ENCODE assay signal across 30 cellular contexts in the genomic region with DNA sequence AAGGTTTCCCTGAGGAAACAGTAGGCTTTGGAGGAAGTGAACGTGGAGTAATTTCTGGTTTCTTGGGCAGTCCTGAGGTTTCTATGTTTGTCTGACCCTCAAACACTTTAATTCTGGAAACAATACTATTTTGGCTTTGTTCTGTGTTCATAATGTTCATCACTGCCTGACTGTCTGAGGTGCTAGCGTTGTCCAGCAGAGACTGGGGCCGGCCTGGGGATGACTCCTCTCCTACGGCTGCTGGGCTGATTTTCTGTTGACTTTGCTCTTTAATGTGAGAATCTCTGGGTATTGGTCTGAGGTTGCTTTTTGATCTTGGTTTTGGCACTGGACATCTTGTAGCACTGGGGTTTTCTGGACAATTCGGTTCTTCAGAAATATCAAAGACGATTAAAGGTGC.
DNase-seq lines count a peak whose midpoint lies in the region; ATAC-seq and TF ChIP-seq lines count a peak whose summit lies in the region.
"Had no signal": no experiment of that assay in that cellular context is flagged by ENCODE, and none has a peak within 500 bp of the region (broad histone marks: within the 10 kb centered on the region; RNA-seq: fewer than 3 reads in every experiment).

No MANE protein-coding gene starts in this region.

- H4K91ac ChIP-seq in IMR-90 (ENCODE audit: insufficient read depth, low read depth, low read length): no peak overlapping the region

- intact Hi-C loops in IMR-90 (cut with micrococcal nuclease): loop anchor here (10.0 kb wide), 1 partner anchor 150 kb away; a partner anchor contains a TSS
- intact Hi-C loops in MCF 10A (cut with micrococcal nuclease): no loop called here

- H3K9me3 ChIP-seq in IMR-90 (ENCODE audit: control insufficient read depth, insufficient read depth, low read length) (no peaks in the 10 kb centered on the region), hepatocyte (ENCODE audit: low read depth) (no peaks in the 10 kb centered on the region), subcutaneous abdominal adipose tissue (ENCODE audit: control insufficient read depth in 5 of 5, low read length in 5 of 5) (no peaks in the 10 kb centered on the region), MM.1S (replicated peaks; ENCODE audit: insufficient read depth, low read length) (no peaks in the 10 kb centered on the region), BE2C (no peaks in the 10 kb centered on the region)
- H3K9me3 ChIP-seq: adrenal gland, pancreas, thoracic aorta had no signal

- H4K8ac ChIP-seq in IMR-90 (ENCODE audit: low read depth in 2 of 2, low read length in 2 of 2): no peak overlapping the region

- no peak for TF ChIP-seq RAD21 in IMR-90 (IDR thresholded peaks at IDR 0.05; ENCODE audit: low read length)

- H3K79me2 ChIP-seq in hepatocyte: no peaks in the 10 kb centered on the region
- no peaks in the 10 kb centered on the region for H3K79me2 ChIP-seq in MM.1S (ENCODE audit: low read length)

- H3K27ac ChIP-seq in IMR-90 (ENCODE audit: insufficient read depth, low read length) (no peak overlapping the region), hepatocyte (peak overlapping the region; percentile 26), subcutaneous abdominal adipose tissue (ENCODE audit: low read depth, low read length) (peak overlapping the region; percentile 34), MM.1S (ENCODE audit: low read length) (no peak overlapping the region)
- H3K27ac ChIP-seq: brain microvascular endothelial cell, foreskin keratinocyte, pancreas, thoracic aorta had no signal

- no peak for TF ChIP-seq CTCF in IMR-90 (conservative IDR thresholded peaks at IDR 0.05; ENCODE audit: low read depth, low read length)
- TF ChIP-seq CTCF in MCF 10A (IDR thresholded peaks at IDR 0.05; ENCODE audit: unreplicated experiment): no peak
- TF ChIP-seq CTCF in hepatocyte (IDR thresholded peaks at IDR 0.05; ENCODE audit: poor library complexity): no peak
- TF ChIP-seq CTCF in MM.1S (IDR thresholded peaks at IDR 0.05; ENCODE audit: low read length): no peak
- no peak for TF ChIP-seq CTCF in BE2C (IDR thresholded peaks at IDR 0.05; ENCODE audit: low read depth, low read length)

- H3K27me3 ChIP-seq in IMR-90 (ENCODE audit: control insufficient read depth, insufficient read depth, low read length): no peaks in the 10 kb centered on the region
- no peaks in the 10 kb centered on the region for H3K27me3 ChIP-seq in hepatocyte
- no peaks in the 10 kb centered on the region for H3K27me3 ChIP-seq in subcutaneous abdominal adipose tissue (ENCODE audit: control insufficient read depth in 5 of 5, insufficient read depth in 4 of 5, low read length in 5 of 5)
- no peaks in the 10 kb centered on the region for H3K27me3 ChIP-seq in MM.1S (replicated peaks; ENCODE audit: insufficient read depth, low read length)
- no peaks in the 10 kb centered on the region for H3K27me3 ChIP-seq in BE2C
- H3K27me3 ChIP-seq: adrenal gland, brain microvascular endothelial cell, foreskin keratinocyte, pancreas had no signal

- H3F3A ChIP-seq in MM.1S (ENCODE audit: insufficient read depth, low read length): no peaks in the 10 kb centered on the region

- H2BK20ac ChIP-seq in IMR-90 (ENCODE audit: low read depth, low read length): no peak overlapping the region

- DNase-seq in IMR-90 (no peak), MCF 10A (ENCODE audit: unreplicated experiment) (no peak), hepatocyte (ENCODE audit: low spot score) (no peak), MM.1S (no peak), BE2C (no peak)
- DNase-seq in stimulated activated naive CD4-positive, alpha-beta T cell (lab: John Stamatoyannopoulos, UW): no peak
- DNase-seq: activated CD4-positive, CD25-positive, alpha-beta regulatory T cell; activated CD8-positive, alpha-beta memory T cell treated with anti-CD3 and anti-CD28 coated beads, Interleukin-2, amount 10 ng/mL, durations not matched to agents 7 days and 5 days; activated naive CD4-positive, alpha-beta T cell; activated T-cell treated with anti-CD3 and anti-CD28 coated beads, Interleukin-2, amount 50 U/mL, for 48 hours; adrenal gland; brain microvascular endothelial cell; effector CD4-positive, alpha-beta T cell; erythroblast; foreskin keratinocyte; GOT3; hippocampal formation; immature natural killer cell; NCI-H1092; NCI-H1930; NCI-H526 treated with DMSO at 0.1 percent for 48 hours; nephron progenitor cell; pancreas; stimulated activated CD4-positive, alpha-beta T cell treated with anti-CD3 and anti-CD28 coated beads, Interleukin-12 subunit alpha, Interleukin-12 subunit beta, amount 100 ng/mL, for 4 hours; stimulated activated CD4-positive, alpha-beta T cell treated with anti-CD3 and anti-CD28 coated beads, Interleukin-4, amount 100 ng/mL, for 1 hour; T-helper 1 cell had no signal

- H3K36me3 Mint-ChIP-seq in MCF 10A (ENCODE audit: insufficient read depth, unreplicated experiment): peaks cover 62% of the 10 kb centered on the region
- H3K36me3 Mint-ChIP-seq: activated CD8-positive, alpha-beta memory T cell treated with anti-CD3 and anti-CD28 coated beads, Interleukin-2, amount 10 ng/mL, durations not matched to agents 7 days and 5 days; immature natural killer cell had no signal

- H3K36me3 ChIP-seq in IMR-90 (ENCODE audit: control insufficient read depth, insufficient read depth, low read length): peaks cover 13% of the 10 kb centered on the region; the same call in 1 of the 2 replicates
- no peaks in the 10 kb centered on the region for H3K36me3 ChIP-seq in hepatocyte (replicated peaks; ENCODE audit: insufficient read depth, low read depth)
- H3K36me3 ChIP-seq in subcutaneous abdominal adipose tissue (ENCODE audit: control insufficient read depth in 5 of 5, insufficient read depth in 5 of 5, low read length in 5 of 5): peaks cover 33 to 52% (median 39%) of the 10 kb centered on the region in 5 donors
- no peaks in the 10 kb centered on the region for H3K36me3 ChIP-seq in MM.1S (replicated peaks; ENCODE audit: insufficient read depth, low read length)
- no peaks in the 10 kb centered on the region for H3K36me3 ChIP-seq in BE2C

- no peak overlapping the region for H2AK9ac ChIP-seq in IMR-90 (replicated peaks; ENCODE audit: low read depth, low read length, poor library complexity)

- H3K4me1 ChIP-seq in IMR-90 (ENCODE audit: control insufficient read depth, insufficient read depth, low read length) (peaks cover 7% of the 10 kb centered on the region), hepatocyte (ENCODE audit: insufficient read depth) (peaks cover 38% of the 10 kb centered on the region), subcutaneous abdominal adipose tissue (ENCODE audit: control insufficient read depth in 5 of 5, insufficient read depth in 5 of 5, low read length in 5 of 5) (peaks cover 0 to 26% (median 20%) of the 10 kb centered on the region in 5 donors), MM.1S (ENCODE audit: low read length) (no peaks in the 10 kb centered on the region), BE2C (peaks cover 13% of the 10 kb centered on the region)
- H3K4me1 ChIP-seq: pancreas had no signal

- no peaks in the 10 kb centered on the region for H4K20me1 ChIP-seq in IMR-90 (ENCODE audit: insufficient read depth, low read length)
- no peaks in the 10 kb centered on the region for H4K20me1 ChIP-seq in hepatocyte (ENCODE audit: insufficient read depth, poor library complexity, severe bottlenecking)
- H4K20me1 ChIP-seq in MM.1S (ENCODE audit: insufficient read depth, low read length): no peaks in the 10 kb centered on the region

- no CpG with 5 or more reads among the region's 6 CpGs for WGBS in IMR-90 (ENCODE audit: extremely low coverage in 2 of 2, insufficient read length in 1 of 2), 2 experiments
- WGBS in hepatocyte (ENCODE audit: low lambda C conversion rate, missing lambda C conversion rate): 81% methylated on average over 6 of the region's 6 CpGs

- no peak overlapping the region for H3K9ac ChIP-seq in IMR-90 (ENCODE audit: low read depth, low read length)
- H3K9ac ChIP-seq in subcutaneous abdominal adipose tissue (ENCODE audit: low read length in 5 of 5): peak overlapping the region in 1 of 5 donors; percentile 51
- no peak overlapping the region for H3K9ac ChIP-seq in MM.1S (ENCODE audit: low read length)

- H3K4me3 ChIP-seq in IMR-90 (ENCODE audit: insufficient read depth, low read depth, low read length): no peak overlapping the region
- H3K4me3 ChIP-seq in hepatocyte: no peak overlapping the region
- no peak overlapping the region for H3K4me3 ChIP-seq in subcutaneous abdominal adipose tissue (ENCODE audit: low read depth in 1 of 5, low read length in 5 of 5)
- H3K4me3 ChIP-seq in MM.1S (ENCODE audit: low read length): no peak overlapping the region
- H3K4me3 ChIP-seq in BE2C (ENCODE audit: low read depth, low read length): no peak overlapping the region
- H3K4me3 ChIP-seq: adrenal gland, pancreas, thoracic aorta had no signal

- CTCF ChIA-PET in IMR-90 (lab: Yijun Ruan, JAX) (no interaction called here), MCF 10A (lab: Yijun Ruan, JAX) (no interaction called here)

- H3K9me2 ChIP-seq in hepatocyte (replicated peaks; ENCODE audit: insufficient read depth): no peaks in the 10 kb centered on the region
- no peaks in the 10 kb centered on the region for H3K9me2 ChIP-seq in MM.1S (replicated peaks; ENCODE audit: insufficient read depth, low read length)

- in situ Hi-C loops in IMR-90 (cut with MboI; ENCODE audit: low sequenced_read_pairs): no loop called here

- H3K27me3 Mint-ChIP-seq in MCF 10A (ENCODE audit: insufficient read depth, unreplicated experiment): no peaks in the 10 kb centered on the region
- H3K27me3 Mint-ChIP-seq: B cell had no signal

- no peak overlapping the region for H3K56ac ChIP-seq in IMR-90 (ENCODE audit: extremely low read depth, insufficient read depth, low read length)

- H2BK120ac ChIP-seq in IMR-90 (ENCODE audit: low read depth, low read length): no peak overlapping the region

- no peak overlapping the region for H2AK5ac ChIP-seq in IMR-90 (ENCODE audit: low read depth, low read length)

- H3K79me1 ChIP-seq in IMR-90 (ENCODE audit: low read depth in 1 of 2, low read length in 2 of 2): no peaks in the 10 kb centered on the region

- no peak overlapping the region; the same call in 1 of the 2 replicates for H4K5ac ChIP-seq in IMR-90 (ENCODE audit: low read depth, low read length)

- no peaks in the 10 kb centered on the region for H3K9me3 Mint-ChIP-seq in MCF 10A (ENCODE audit: unreplicated experiment)
- H3K9me3 Mint-ChIP-seq: nephron progenitor cell had no signal

- POLR2A ChIA-PET in IMR-90 (lab: Charles Lee; ENCODE audit: unreplicated experiment): no interaction called here
- POLR2A ChIA-PET in MCF 10A (lab: Yijun Ruan, JAX): no interaction called here

- H3K23ac ChIP-seq in IMR-90 (ENCODE audit: low read depth, low read length): no peak overlapping the region

- H3K4me2 ChIP-seq in IMR-90 (ENCODE audit: low read depth, low read length) (no peak overlapping the region), hepatocyte (no peak overlapping the region), MM.1S (ENCODE audit: low read depth, low read length) (no peak overlapping the region)

- H3K18ac ChIP-seq in IMR-90 (ENCODE audit: low read depth, low read length): peak overlapping the region; percentile 39; the same call in 1 of the 2 replicates

- H3K4ac ChIP-seq in IMR-90 (ENCODE audit: low read depth, low read length): no peak overlapping the region

- H3K4me1 Mint-ChIP-seq in MCF 10A (ENCODE audit: insufficient read depth, unreplicated experiment): peaks cover 8% of the 10 kb centered on the region
- H3K4me1 Mint-ChIP-seq: activated CD8-positive, alpha-beta memory T cell treated with anti-CD3 and anti-CD28 coated beads, Interleukin-2, amount 10 ng/mL, durations not matched to agents 7 days and 5 days; B cell; immature natural killer cell had no signal

- no peak overlapping the region for H3K14ac ChIP-seq in IMR-90 (replicated peaks; ENCODE audit: low read depth, low read length)

- H3K27ac Mint-ChIP-seq in MCF 10A (ENCODE audit: low read depth, unreplicated experiment): no peak overlapping the region
- H3K27ac Mint-ChIP-seq: activated CD8-positive, alpha-beta memory T cell treated with anti-CD3 and anti-CD28 coated beads, Interleukin-2, amount 10 ng/mL, durations not matched to agents 7 days and 5 days; B cell; immature natural killer cell; nephron progenitor cell had no signal

- no peak for TF ChIP-seq POLR2A in IMR-90 (IDR thresholded peaks at IDR 0.05; ENCODE audit: low read depth, low read length)

- H3K9me1 ChIP-seq in IMR-90 (ENCODE audit: insufficient read depth, low read length): no peaks in the 10 kb centered on the region

- H3K4me3 Mint-ChIP-seq in MCF 10A (ENCODE audit: unreplicated experiment): no peak overlapping the region
- H3K4me3 Mint-ChIP-seq: activated CD8-positive, alpha-beta memory T cell treated with anti-CD3 and anti-CD28 coated beads, Interleukin-2, amount 10 ng/mL, durations not matched to agents 7 days and 5 days; B cell; immature natural killer cell; nephron progenitor cell had no signal

- H2AFZ ChIP-seq in IMR-90 (replicated peaks; ENCODE audit: low read length, poor library complexity): no peak overlapping the region
- no peak overlapping the region for H2AFZ ChIP-seq in hepatocyte
- H2AFZ ChIP-seq in MM.1S (ENCODE audit: low read length): no peak overlapping the region

- H2BK15ac ChIP-seq in IMR-90 (ENCODE audit: low read depth, low read length): no peak overlapping the region

- ATAC-seq in IMR-90 (ENCODE audit: low read depth) (no peak), GM21529 (IDR thresholded peaks at IDR 0.05; ENCODE audit: unreplicated experiment) (no peak)
- ATAC-seq: activated CD8-positive, alpha-beta memory T cell treated with anti-CD3 and anti-CD28 coated beads, Interleukin-2, amount 10 ng/mL, durations not matched to agents 7 days and 5 days; foreskin keratinocyte had no signal

- dilution Hi-C loops in IMR-90 (cut with HindIII; ENCODE audit: low sequenced_read_pairs, unreplicated experiment): no loop called here

- TSS peak; percentile 97 for BruUV-seq in IMR-90 (replicated peaks; lab: Mats Ljungman, UMichigan)
- BruUV-seq in MCF 10A (replicated peaks; lab: Mats Ljungman, UMichigan): TSS peak; percentile 75

- H2BK5ac ChIP-seq in IMR-90 (ENCODE audit: low read depth, low read length, poor library complexity, severe bottlenecking): no peak overlapping the region

Comparison
In these comparisons a context has a peak if more than half of its experiments do, and no peak if none do; other contexts are left out.
1. H3K27ac ChIP-seq: peak in hepatocyte (single experiment) and subcutaneous abdominal adipose tissue (single experiment); none in IMR-90 (single experiment) and MM.1S (single experiment).